Comparison of ENCODE assay signal across 13 cellular contexts in genomic region chr20:35342154-35342769, GRCh38. TPM values are rescaled to one million over a fixed set of nuclear protein-coding genes. Genes with fewer than 3 reads are reported as not detected.
DNase-seq lines count a peak whose midpoint lies in the region; ATAC-seq and TF ChIP-seq lines count a peak whose summit lies in the region.
"Had no signal": no experiment of that assay in that cellular context is flagged by ENCODE, and none has a peak within 500 bp of the region (broad histone marks: within the 10 kb centered on the region; RNA-seq: fewer than 3 reads in every experiment).

No MANE protein-coding gene starts in this region.

- H3K4me1 ChIP-seq in muscle layer of colon (ENCODE audit: insufficient read depth, low read length), result peaks cover 38% of the 10 kb centered on the region
- H3K4me1 ChIP-seq in HAP-1, result no peaks in the 10 kb centered on the region

- no peaks in the 10 kb centered on the region for H3K9me3 ChIP-seq in muscle layer of colon (ENCODE audit: low read length)
- no peaks in the 10 kb centered on the region for H3K9me3 ChIP-seq in HAP-1
- H3K9me3 ChIP-seq: neutrophil, SJCRH30 had no signal

- H3K9ac ChIP-seq in muscle layer of colon (ENCODE audit: low read length), result no peak overlapping the region

- in situ Hi-C loops in G401 (cut with HindIII; ENCODE audit: low sequenced_read_pairs) (no loop called here), HAP-1 (cut with MboI; ENCODE audit: low sequenced_read_pairs) (no loop called here)

- peak; percentile 61 for TF ChIP-seq CTCF in LNCAP (IDR thresholded peaks at IDR 0.05)
- peak; percentile 46 for TF ChIP-seq CTCF in cardiac fibroblast (IDR thresholded peaks at IDR 0.05; ENCODE audit: low read depth, low read length)

- H3K27me3 ChIP-seq in muscle layer of colon (ENCODE audit: control insufficient read depth in 1 of 2, insufficient read depth in 2 of 2, low read length in 2 of 2), result no peaks in the 10 kb centered on the region
- H3K27me3 ChIP-seq in HAP-1 (ENCODE audit: low read depth), result no peaks in the 10 kb centered on the region
- H3K27me3 ChIP-seq: neutrophil, SJCRH30 had no signal

- peaks cover 35% of the 10 kb centered on the region for H3K36me3 ChIP-seq in muscle layer of colon (ENCODE audit: insufficient read depth, low read length)
- H3K36me3 ChIP-seq in HAP-1 (replicated peaks), result peaks cover 21% of the 10 kb centered on the region

- peak overlapping the region; percentile 61 for H3K27ac ChIP-seq in muscle layer of colon (ENCODE audit: low read depth, low read length)
- H3K27ac ChIP-seq: neutrophil, SJCRH30 had no signal

- no peak for ATAC-seq in HG03342 (IDR thresholded peaks at IDR 0.05; ENCODE audit: unreplicated experiment)

- no peak overlapping the region for H3K4me3 ChIP-seq in cardiac fibroblast (replicated peaks in 1 of 2; ENCODE audit: low read depth in 2 of 2, low read length in 2 of 2)
- no peak overlapping the region for H3K4me3 ChIP-seq in muscle layer of colon (ENCODE audit: low read depth in 1 of 2, low read length in 2 of 2)
- H3K4me3 ChIP-seq in HAP-1, result no peak overlapping the region
- H3K4me3 ChIP-seq: SJCRH30 had no signal

- peak; percentile 17 for DNase-seq in G401 (ENCODE audit: low spot score)
- peak; percentile 31 to 60 for DNase-seq in cardiac fibroblast (ENCODE audit: low read depth in 2 of 2)
- DNase-seq in GM19240 (ENCODE audit: insufficient read length, low spot score), result no peak
- DNase-seq in stimulated activated CD4-positive, alpha-beta T cell treated with anti-CD3 and anti-CD28 coated beads, Interleukin-1b, Interleukin-23, amount 100 ng/mL, for 48 hours, result no peak
- DNase-seq in HAP-1 (ENCODE audit: low spot score in 2 of 2), result no peak
- DNase-seq: activated CD4-positive, alpha-beta memory T cell treated with anti-CD3 and anti-CD28 coated beads, Interleukin-2, amount 10 ng/mL, durations not matched to agents 7 days and 5 days; amygdala; NCI-H1092 treated with DMSO at 0.1 percent for 48 hours; SJCRH30 had no signal

RNA-seq across cellular contexts. Expression of gene FAM83C, which starts 50.0 kb away (rescaled TPM):
- total RNA-seq in G401 (2014; rRNA removed; shearing (Covaris generic)), result not detected in 2 replicates
- total RNA-seq: activated CD4-positive, alpha-beta memory T cell treated with anti-CD3 and anti-CD28 coated beads, Interleukin-2, amount 10 ng/mL, durations not matched to agents 7 days and 5 days; SJCRH30 had no signal

RNA-seq across cellular contexts. Expression of gene EIF6, which starts 57.7 kb away (rescaled TPM):
- total RNA-seq in G401 (2014; rRNA removed; shearing (Covaris generic)), result 147 and 164 TPM in 2 replicates

Comparison
In these comparisons a context has a peak if more than half of its experiments do, and no peak if none do; other contexts are left out.
1. DNase-seq: peak in G401 (single experiment) and cardiac fibroblast (2 of 2); none in GM19240 (single experiment), stimulated activated CD4-positive, alpha-beta T cell treated with anti-CD3 and anti-CD28 coated beads, Interleukin-1b, Interleukin-23, amount 100 ng/mL, for 48 hours (single experiment) and HAP-1 (0 of 2).